Comparison of ENCODE assay signal across 34 cellular contexts in the genomic region with DNA sequence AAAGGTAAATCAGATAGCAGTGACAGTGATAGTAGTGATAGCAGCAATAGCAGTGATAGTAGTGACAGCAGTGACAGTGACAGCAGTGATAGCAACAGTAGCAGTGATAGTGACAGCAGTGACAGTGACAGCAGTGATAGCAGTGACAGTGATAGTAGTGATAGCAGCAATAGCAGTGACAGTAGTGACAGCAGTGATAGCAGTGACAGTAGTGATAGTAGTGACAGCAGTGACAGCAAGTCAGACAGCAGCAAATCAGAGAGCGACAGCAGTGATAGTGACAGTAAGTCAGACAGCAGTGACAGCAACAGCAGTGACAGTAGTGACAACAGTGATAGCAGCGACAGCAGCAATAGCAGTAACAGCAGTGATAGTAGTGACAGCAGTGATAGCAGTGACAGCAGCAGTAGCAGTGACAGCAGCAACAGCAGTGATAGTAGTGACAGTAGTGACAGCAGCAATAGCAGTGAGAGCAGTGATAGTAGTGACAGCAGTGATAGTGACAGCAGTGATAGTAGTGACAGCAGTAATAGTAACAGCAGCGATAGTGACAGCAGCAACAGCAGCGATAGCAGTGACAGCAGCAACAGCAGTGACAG. TPM values are rescaled to one million over a fixed set of nuclear protein-coding genes. Genes with fewer than 3 reads are reported as not detected.
"Had no signal": no experiment of that assay in that cellular context is flagged by ENCODE, and none has a peak within 500 bp of the region (broad histone marks: within the 10 kb centered on the region; RNA-seq: fewer than 3 reads in every experiment).

No MANE protein-coding gene starts in this region.

- FAIRE-seq: endometrium, islet of Langerhans, keratinocyte had no signal

- H3K27ac Mint-ChIP-seq: dendritic cell treated with granulocyte-macrophage colony-stimulating factor and Interleukin-4, amounts not matched to agents 40 ng/mL and 50 ng/mL, for 4 days; effector memory CD8-positive, alpha-beta T cell; endodermal cell; mesothelial cell of epicardium had no signal

- DNase-seq: colonic mucosa; cortex of kidney; effector CD8-positive, alpha-beta T cell; effector memory CD8-positive, alpha-beta T cell; endodermal cell; erythroblast; esophagus squamous epithelium; foreskin fibroblast; foreskin melanocyte; gastrocnemius medialis; glutamatergic neuron; head of caudate nucleus; heart right ventricle; hippocampal formation; left cardiac atrium; left ventricle myocardium superior; lower lobe of right lung; mesenchymal stem cell; mucosa of descending colon had no signal

- H3K36me3 ChIP-seq: colonic mucosa, esophagus squamous epithelium, gastrocnemius medialis, heart right ventricle, left lung, lower lobe of right lung had no signal

- H3K4me3 Mint-ChIP-seq: dendritic cell treated with granulocyte-macrophage colony-stimulating factor and Interleukin-4, amounts not matched to agents 40 ng/mL and 50 ng/mL, for 4 days; effector memory CD8-positive, alpha-beta T cell; endodermal cell; mesothelial cell of epicardium had no signal

- H3K4me3 ChIP-seq: colonic mucosa, esophagus squamous epithelium, gastrocnemius medialis, heart right ventricle, left lung, lower lobe of right lung, mucosa of descending colon had no signal

- H3K27me3 Mint-ChIP-seq: dendritic cell treated with granulocyte-macrophage colony-stimulating factor and Interleukin-4, amounts not matched to agents 40 ng/mL and 50 ng/mL, for 4 days; effector memory CD8-positive, alpha-beta T cell had no signal

- H3K36me3 Mint-ChIP-seq: mesothelial cell of epicardium had no signal

- H3K4me1 ChIP-seq: colonic mucosa, esophagus squamous epithelium, gastrocnemius medialis, heart right ventricle, left lung, lower lobe of right lung had no signal

- H3K9me3 Mint-ChIP-seq: dendritic cell treated with granulocyte-macrophage colony-stimulating factor and Interleukin-4, amounts not matched to agents 40 ng/mL and 50 ng/mL, for 4 days; effector memory CD8-positive, alpha-beta T cell; endodermal cell; mesothelial cell of epicardium had no signal

- ATAC-seq: effector memory CD8-positive, alpha-beta T cell; esophagus mucosa; gastrocnemius medialis; heart right ventricle; left cardiac atrium; left lung; left ventricle myocardium superior; lower lobe of right lung; mucosa of descending colon had no signal

- H3K27ac ChIP-seq: colonic mucosa, epithelial cell of prostate, esophagus squamous epithelium, gastrocnemius medialis, heart right ventricle, left lung, lower lobe of right lung had no signal

- H3K27me3 ChIP-seq: colonic mucosa, gastrocnemius medialis had no signal

- H3K4me1 Mint-ChIP-seq: endodermal cell, mesothelial cell of epicardium had no signal

- H3K9me3 ChIP-seq: colonic mucosa, esophagus squamous epithelium, gastrocnemius medialis, heart right ventricle, left lung, lower lobe of right lung, mucosa of descending colon had no signal

RNA-seq across cellular contexts. Expression of a gene that starts 6.1 kb away (rescaled TPM):
- total RNA-seq: colonic mucosa, dermis microvascular lymphatic vessel endothelial cell, endodermal cell, esophagus mucosa, gastrocnemius medialis, glomerular endothelial cell, heart right ventricle, kidney epithelial cell, left cardiac atrium, left lung, left ventricle myocardium superior, lower leg skin, lower lobe of right lung, lung microvascular endothelial cell, mesenteric fat pad, mesothelial cell of epicardium, mucosa of descending colon, myocyte had no signal
- polyA plus RNA-seq: heart right ventricle, keratinocyte had no signal

RNA-seq across cellular contexts. Expression of a gene that starts 35.7 kb away (rescaled TPM):
- total RNA-seq: colonic mucosa, dermis microvascular lymphatic vessel endothelial cell, esophagus mucosa, esophagus squamous epithelium, glomerular endothelial cell, heart right ventricle, kidney epithelial cell, left cardiac atrium, left lung, left ventricle myocardium superior, lower leg skin, lower lobe of right lung, lung microvascular endothelial cell, mesenteric fat pad, mesothelial cell of epicardium, mucosa of descending colon had no signal
- polyA plus RNA-seq: heart right ventricle, keratinocyte had no signal
